ENCODE assay signal across 1 cellular context in the genomic region with DNA sequence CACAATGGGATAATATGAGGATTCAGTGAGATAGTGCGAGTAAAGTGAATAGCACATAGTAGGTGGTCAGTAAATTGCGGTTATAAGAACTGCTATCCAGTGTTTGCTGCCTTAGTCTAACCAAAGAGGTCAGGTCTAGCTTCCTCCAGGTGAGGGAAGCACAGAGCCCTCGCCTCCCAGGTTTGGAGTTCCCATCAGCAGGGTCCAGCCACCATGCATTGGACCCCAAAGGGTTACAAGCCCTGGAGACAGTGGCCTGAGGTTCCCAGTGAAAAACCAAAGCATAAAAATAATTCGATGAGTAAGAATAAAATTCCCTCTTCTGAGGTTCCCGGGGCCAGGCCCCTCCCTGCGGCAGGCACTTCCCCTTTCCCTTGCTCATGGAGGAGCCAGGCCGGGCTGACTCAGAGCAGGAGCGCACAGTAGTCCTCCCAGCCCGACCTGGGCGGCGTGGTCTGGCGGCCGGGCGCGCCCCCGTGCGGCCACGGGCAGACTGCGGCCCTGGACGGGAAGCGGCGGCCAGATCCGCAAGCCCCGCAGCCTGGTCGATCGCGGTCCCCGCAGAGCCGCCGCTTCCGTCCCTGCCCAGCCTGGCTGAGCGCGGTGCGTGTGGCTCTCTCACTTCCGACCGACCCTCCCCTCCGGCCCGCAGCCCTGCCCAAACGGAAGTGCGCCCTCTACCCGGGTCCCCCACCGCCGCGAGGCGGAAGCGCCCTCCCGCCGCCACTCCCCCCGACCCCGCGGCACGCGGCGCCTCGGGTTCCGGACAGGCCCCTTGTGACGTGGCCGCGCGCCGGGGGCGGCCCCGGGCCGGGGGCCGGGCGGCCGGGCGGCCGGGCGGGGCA.
TF ChIP-seq lines count a peak whose summit lies in the region.

A gene (plus strand): TSS at position 845 of the 845 bp plus-strand sequence. CDS start 1,505 bp downstream, outside the sequence.

TF ChIP-seq in HEK293, 187 proteins besides CTCF, POLR2A, EP300 and RAD21 (continued from another document):
- TF ChIP-seq, protein P1, sequence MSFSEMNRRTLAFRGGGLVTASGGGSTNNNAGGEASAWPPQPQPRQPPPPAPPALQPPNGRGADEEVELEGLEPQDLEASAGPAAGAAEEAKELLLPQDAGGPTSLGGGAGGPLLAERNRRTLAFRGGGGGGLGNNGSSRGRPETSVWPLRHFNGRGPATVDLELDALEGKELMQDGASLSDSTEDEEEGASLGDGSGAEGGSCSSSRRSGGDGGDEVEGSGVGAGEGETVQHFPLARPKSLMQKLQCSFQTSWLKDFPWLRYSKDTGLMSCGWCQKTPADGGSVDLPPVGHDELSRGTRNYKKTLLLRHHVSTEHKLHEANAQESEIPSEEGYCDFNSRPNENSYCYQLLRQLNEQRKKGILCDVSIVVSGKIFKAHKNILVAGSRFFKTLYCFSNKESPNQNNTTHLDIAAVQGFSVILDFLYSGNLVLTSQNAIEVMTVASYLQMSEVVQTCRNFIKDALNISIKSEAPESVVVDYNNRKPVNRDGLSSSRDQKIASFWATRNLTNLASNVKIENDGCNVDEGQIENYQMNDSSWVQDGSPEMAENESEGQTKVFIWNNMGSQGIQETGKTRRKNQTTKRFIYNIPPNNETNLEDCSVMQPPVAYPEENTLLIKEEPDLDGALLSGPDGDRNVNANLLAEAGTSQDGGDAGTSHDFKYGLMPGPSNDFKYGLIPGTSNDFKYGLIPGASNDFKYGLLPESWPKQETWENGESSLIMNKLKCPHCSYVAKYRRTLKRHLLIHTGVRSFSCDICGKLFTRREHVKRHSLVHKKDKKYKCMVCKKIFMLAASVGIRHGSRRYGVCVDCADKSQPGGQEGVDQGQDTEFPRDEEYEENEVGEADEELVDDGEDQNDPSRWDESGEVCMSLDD (tag by site-specific recombination; IDR thresholded peaks at IDR 0.05), result no peak
- TF ChIP-seq ZNF175 (tag by site-specific recombination; IDR thresholded peaks at IDR 0.05) (no peak), ZNF660 (tag by site-specific recombination; IDR thresholded peaks at IDR 0.05) (peak; percentile 97), OSR2 (tag by site-specific recombination; IDR thresholded peaks at IDR 0.05) (peak; percentile 64), ZNF843 (tag by site-specific recombination; IDR thresholded peaks at IDR 0.05) (no peak), HOXC10 (CRISPR knock-in tag; IDR thresholded peaks at IDR 0.05) (0 out of 2 replicates have a peak, but pooled peaks have one; percentile 41), SP3 (tag by site-specific recombination; IDR thresholded peaks at IDR 0.05) (peak; percentile 66), ZNF596 (tag by site-specific recombination; IDR thresholded peaks at IDR 0.05) (peak; percentile 79)
- TF ChIP-seq, protein P2, sequence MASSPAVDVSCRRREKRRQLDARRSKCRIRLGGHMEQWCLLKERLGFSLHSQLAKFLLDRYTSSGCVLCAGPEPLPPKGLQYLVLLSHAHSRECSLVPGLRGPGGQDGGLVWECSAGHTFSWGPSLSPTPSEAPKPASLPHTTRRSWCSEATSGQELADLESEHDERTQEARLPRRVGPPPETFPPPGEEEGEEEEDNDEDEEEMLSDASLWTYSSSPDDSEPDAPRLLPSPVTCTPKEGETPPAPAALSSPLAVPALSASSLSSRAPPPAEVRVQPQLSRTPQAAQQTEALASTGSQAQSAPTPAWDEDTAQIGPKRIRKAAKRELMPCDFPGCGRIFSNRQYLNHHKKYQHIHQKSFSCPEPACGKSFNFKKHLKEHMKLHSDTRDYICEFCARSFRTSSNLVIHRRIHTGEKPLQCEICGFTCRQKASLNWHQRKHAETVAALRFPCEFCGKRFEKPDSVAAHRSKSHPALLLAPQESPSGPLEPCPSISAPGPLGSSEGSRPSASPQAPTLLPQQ (tag by site-specific recombination; IDR thresholded peaks at IDR 0.05), result peak; percentile 61
